ENCODE assay signal across 38 cellular contexts in the genomic region with DNA sequence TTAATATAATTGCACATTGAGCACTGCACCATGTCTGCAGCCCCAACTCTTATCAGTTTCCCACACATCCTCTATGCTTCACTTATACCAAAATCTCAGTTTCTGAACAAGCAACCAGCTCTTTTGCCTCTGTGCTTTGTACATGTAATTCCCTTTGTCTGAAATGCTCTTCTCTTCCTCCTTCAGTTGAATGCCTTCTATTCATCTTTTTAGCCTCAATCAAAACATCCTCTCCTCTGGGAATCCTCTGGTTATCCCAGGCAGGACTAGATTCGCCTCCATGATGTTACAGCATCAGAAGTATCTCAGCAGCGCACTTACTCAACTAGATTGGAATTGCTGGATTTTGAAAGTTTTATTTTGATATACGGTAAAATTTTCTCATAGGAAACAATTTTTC.
"Had no signal": no experiment of that assay in that cellular context is flagged by ENCODE, and none has a peak within 500 bp of the region (broad histone marks: within the 10 kb centered on the region; RNA-seq: fewer than 3 reads in every experiment).

No MANE protein-coding gene starts in this region.

- H3K27me3 Mint-ChIP-seq: activated B cell treated with CpG ODN at 0.5 μM for 24 hours; activated CD4-positive, alpha-beta T cell treated with anti-CD3 and anti-CD28 coated beads, Interleukin-2, amount 10 ng/mL, durations not matched to agents 24 days and 14 days; activated naive CD4-positive, alpha-beta T cell treated with anti-CD3 and anti-CD28 coated beads, Interleukin-2, amount 50 U/mL, for 24 hours; activated naive CD8-positive, alpha-beta T cell treated with anti-CD3 and anti-CD28 coated beads, Interleukin-2, amount 10 ng/mL, durations not matched to agents 7 days and 5 days had no signal

- H3K27ac ChIP-seq: ascending aorta, cardiac muscle cell, VCaP had no signal

- H3K36me3 ChIP-seq: ascending aorta, cardiac muscle cell had no signal

- H3K36me3 Mint-ChIP-seq: activated CD4-positive, alpha-beta memory T cell treated with anti-CD3 and anti-CD28 coated beads for 36 hours; activated naive CD4-positive, alpha-beta T cell treated with anti-CD3 and anti-CD28 coated beads, Interleukin-2, amount 10 ng/mL, durations not matched to agents 7 days and 5 days; activated naive CD4-positive, alpha-beta T cell treated with anti-CD3 and anti-CD28 coated beads, Interleukin-2, amount 50 U/mL, for 24 hours; activated naive CD8-positive, alpha-beta T cell; activated naive CD8-positive, alpha-beta T cell treated with anti-CD3 and anti-CD28 coated beads, Interleukin-2, amount 10 ng/mL, durations not matched to agents 7 days and 5 days; brain had no signal

- H3K27ac Mint-ChIP-seq: activated B cell treated with CpG ODN at 0.5 μM for 24 hours; activated CD4-positive, alpha-beta memory T cell treated with anti-CD3 and anti-CD28 coated beads for 36 hours; activated CD4-positive, alpha-beta T cell treated with anti-CD3 and anti-CD28 coated beads, Interleukin-2, amount 10 ng/mL, durations not matched to agents 24 days and 14 days; activated CD8-positive, alpha-beta T cell treated with anti-CD3 and anti-CD28 coated beads for 36 hours; activated naive CD4-positive, alpha-beta T cell treated with anti-CD3 and anti-CD28 coated beads, Interleukin-2, amount 10 ng/mL, durations not matched to agents 7 days and 5 days; activated naive CD4-positive, alpha-beta T cell treated with anti-CD3 and anti-CD28 coated beads, Interleukin-2, amount 50 U/mL, for 24 hours; activated naive CD8-positive, alpha-beta T cell; activated naive CD8-positive, alpha-beta T cell treated with anti-CD3 and anti-CD28 coated beads, Interleukin-2, amount 10 ng/mL, durations not matched to agents 7 days and 5 days; activated naive CD8-positive, alpha-beta T cell treated with anti-CD3 and anti-CD28 coated beads, Interleukin-2, amount 50 U/mL, for 24 hours; activated T-cell treated with anti-CD3 and anti-CD28 coated beads, Interleukin-2, amount 50 U/mL, for 72 hours; activated T-helper 1 cell treated with anti-CD3 and anti-CD28 coated beads, Interleukin-12 subunit alpha, Interleukin-12 subunit beta, Interleukin-2, Interleukin-4 antibody, amounts not matched to agents 30 ng/mL and 10 ng/mL and 1 ng/mL, durations not matched to agents 14 hours and 24 hours and 36 hours; activated T-helper 17 cell treated with anti-CD3 and anti-CD28 coated beads, Interleukin-2, amount 50 U/mL, for 72 hours; T-helper 1 cell treated with Interleukin-12 subunit alpha and Interleukin-12 subunit beta and Interleukin-4 antibody, amounts not matched to agents 30 μg/mL and 1 μg/mL, for 36 hours; T-helper 2 cell treated with Interferon-gamma antibody and Interleukin-4, amounts not matched to agents 5 μg/mL and 100 μg/mL, for 36 hours had no signal

- H3K9me3 ChIP-seq: ascending aorta had no signal

- H3K4me1 Mint-ChIP-seq: activated B cell treated with CpG ODN at 0.5 μM for 24 hours; activated CD4-positive, alpha-beta T cell treated with anti-CD3 and anti-CD28 coated beads, Interleukin-2, amount 10 ng/mL, durations not matched to agents 24 days and 14 days; activated naive CD4-positive, alpha-beta T cell treated with anti-CD3 and anti-CD28 coated beads, Interleukin-2, amount 10 ng/mL, durations not matched to agents 7 days and 5 days; activated naive CD4-positive, alpha-beta T cell treated with anti-CD3 and anti-CD28 coated beads, Interleukin-2, amount 50 U/mL, for 24 hours; activated naive CD8-positive, alpha-beta T cell treated with anti-CD3 and anti-CD28 coated beads, Interleukin-2, amount 10 ng/mL, durations not matched to agents 7 days and 5 days; activated naive CD8-positive, alpha-beta T cell treated with anti-CD3 and anti-CD28 coated beads, Interleukin-2, amount 50 U/mL, for 24 hours; activated T-helper 17 cell treated with anti-CD3 and anti-CD28 coated beads, Interleukin-2, amount 50 U/mL, for 72 hours; central memory CD8-positive, alpha-beta T cell had no signal

- FAIRE-seq: TTC549 had no signal

- H3K9me3 Mint-ChIP-seq: activated naive CD4-positive, alpha-beta T cell treated with anti-CD3 and anti-CD28 coated beads, Interleukin-2, amount 50 U/mL, for 24 hours; central memory CD8-positive, alpha-beta T cell had no signal

- H3K4me3 ChIP-seq: ascending aorta, cardiac muscle cell had no signal

- H3K4me3 Mint-ChIP-seq: activated B cell treated with CpG ODN at 0.5 μM for 24 hours; activated CD4-positive, alpha-beta memory T cell treated with anti-CD3 and anti-CD28 coated beads for 36 hours; activated CD4-positive, alpha-beta T cell treated with anti-CD3 and anti-CD28 coated beads, Interleukin-2, amount 10 ng/mL, durations not matched to agents 24 days and 14 days; activated CD8-positive, alpha-beta T cell treated with anti-CD3 and anti-CD28 coated beads for 36 hours; activated naive CD4-positive, alpha-beta T cell treated with anti-CD3 and anti-CD28 coated beads, Interleukin-2, amount 10 ng/mL, durations not matched to agents 7 days and 5 days; activated naive CD4-positive, alpha-beta T cell treated with anti-CD3 and anti-CD28 coated beads, Interleukin-2, amount 50 U/mL, for 24 hours; activated naive CD8-positive, alpha-beta T cell; activated naive CD8-positive, alpha-beta T cell treated with anti-CD3 and anti-CD28 coated beads, Interleukin-2, amount 10 ng/mL, durations not matched to agents 7 days and 5 days; activated naive CD8-positive, alpha-beta T cell treated with anti-CD3 and anti-CD28 coated beads, Interleukin-2, amount 50 U/mL, for 24 hours; activated T-cell treated with anti-CD3 and anti-CD28 coated beads, Interleukin-2, amount 50 U/mL, for 4 hours; activated T-cell treated with anti-CD3 and anti-CD28 coated beads, Interleukin-2, amount 50 U/mL, for 72 hours; activated T-helper 1 cell treated with anti-CD3 and anti-CD28 coated beads, Interleukin-12 subunit alpha, Interleukin-12 subunit beta, Interleukin-2, Interleukin-4 antibody, amounts not matched to agents 30 ng/mL and 10 ng/mL and 1 ng/mL, durations not matched to agents 14 hours and 24 hours and 36 hours; activated T-helper 17 cell treated with anti-CD3 and anti-CD28 coated beads, Interleukin-2, amount 50 U/mL, for 72 hours; central memory CD8-positive, alpha-beta T cell; T-helper 1 cell treated with Interleukin-12 subunit alpha and Interleukin-12 subunit beta and Interleukin-4 antibody, amounts not matched to agents 30 μg/mL and 1 μg/mL, for 36 hours; T-helper 2 cell treated with Interferon-gamma antibody and Interleukin-4, amounts not matched to agents 5 μg/mL and 100 μg/mL, for 36 hours had no signal

- H3K27me3 ChIP-seq: ascending aorta, cardiac muscle cell had no signal

- DNase-seq: activated B cell treated with CpG ODN at 0.5 μM for 24 hours; activated CD4-positive, alpha-beta memory T cell treated with anti-CD3 and anti-CD28 coated beads for 36 hours; activated CD4-positive, alpha-beta T cell treated with anti-CD3 and anti-CD28 coated beads for 4 hours; activated CD4-positive, alpha-beta T cell treated with anti-CD3 and anti-CD28 coated beads, Interleukin-2, amount 10 ng/mL, durations not matched to agents 24 days and 14 days; activated CD4-positive, alpha-beta T cell treated with anti-CD3 and anti-CD28 coated beads, Interleukin-2, amount 50 U/mL, for 1 hour; activated CD4-positive, alpha-beta T cell treated with anti-CD3 and anti-CD28 coated beads, Interleukin-2, amount 50 U/mL, for 4 hours; activated CD4-positive, CD25-positive, alpha-beta regulatory T cell treated with anti-CD3 and anti-CD28 coated beads, Interleukin-2, amount 50 U/mL, for 72 hours; activated CD8-positive, alpha-beta memory T cell treated with anti-CD3 and anti-CD28 coated beads, Interleukin-2, amount 50 U/mL, for 4 hours; activated CD8-positive, alpha-beta T cell treated with anti-CD3 and anti-CD28 coated beads for 36 hours; activated effector memory CD4-positive, alpha-beta T cell treated with anti-CD3 and anti-CD28 coated beads, Interleukin-2, amount 50 U/mL, for 16 hours; activated gamma-delta T cell treated with Interleukin-2 at 50 U/mL for 16 hours; activated naive CD4-positive, alpha-beta T cell; activated naive CD4-positive, alpha-beta T cell treated with anti-CD3 and anti-CD28 coated beads, Interleukin-2, amount 10 ng/mL, durations not matched to agents 7 days and 5 days; activated naive CD8-positive, alpha-beta T cell treated with anti-CD3 and anti-CD28 coated beads, Interleukin-2, amount 10 ng/mL, durations not matched to agents 7 days and 5 days; activated naive CD8-positive, alpha-beta T cell treated with anti-CD3 and anti-CD28 coated beads, Interleukin-2, amount 50 U/mL, for 24 hours; activated T-cell treated with anti-CD3 and anti-CD28 coated beads for 4 hours; activated T-cell treated with anti-CD3 and anti-CD28 coated beads, Interleukin-2, amount 50 U/mL, for 1 hour; activated T-cell treated with anti-CD3 and anti-CD28 coated beads, Interleukin-2, amount 50 U/mL, for 4 hours; activated T-cell treated with anti-CD3 and anti-CD28 coated beads, Interleukin-2, amount 50 U/mL, for 72 hours; amygdala; anterior cingulate cortex; caudate nucleus; cerebellar nuclear complex; T-helper 1 cell; T-helper 2 cell; T-helper 9 cell had no signal
